ENCODE assay signal across 10 cellular contexts in the genomic region with DNA sequence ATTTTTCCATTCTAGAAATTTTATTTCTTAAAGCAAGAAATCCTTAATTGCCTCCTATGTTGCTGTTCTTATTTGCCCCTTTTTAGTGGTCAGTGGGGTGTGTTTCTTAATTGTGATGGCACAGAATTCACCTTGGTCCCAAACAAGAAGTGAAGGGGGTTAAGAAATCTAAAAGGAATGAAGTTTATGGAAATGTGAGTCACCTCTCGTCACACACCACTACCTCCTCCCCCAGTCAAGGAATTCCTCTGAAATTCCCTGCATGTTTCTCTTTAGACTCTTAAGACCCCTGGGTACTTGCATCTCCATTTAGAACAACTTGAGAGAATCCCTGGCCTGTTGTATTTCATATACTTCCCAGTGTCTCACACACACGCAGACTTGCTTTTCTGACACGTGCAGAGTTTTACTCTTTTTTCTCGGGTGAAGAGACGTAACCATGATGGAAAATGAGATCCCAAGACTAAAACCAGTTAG.
DNase-seq lines count a peak whose midpoint lies in the region; ATAC-seq and TF ChIP-seq lines count a peak whose summit lies in the region.
"Had no signal": no experiment of that assay in that cellular context is flagged by ENCODE, and none has a peak within 500 bp of the region (broad histone marks: within the 10 kb centered on the region; RNA-seq: fewer than 3 reads in every experiment).

No MANE protein-coding gene starts in this region.

- no peak overlapping the region for H3K4me3 Mint-ChIP-seq in progenitor cell of endocrine pancreas (ENCODE audit: low read depth)

- no peaks in the 10 kb centered on the region for H3K36me3 Mint-ChIP-seq in progenitor cell of endocrine pancreas (ENCODE audit: insufficient read depth)

- TF ChIP-seq CTCF in fibroblast of lung (conservative IDR thresholded peaks at IDR 0.05 in 1 of 2, IDR thresholded peaks at IDR 0.05 in 1 of 2; ENCODE audit: low read depth in 1 of 2, low read length in 2 of 2) (no peak), sigmoid colon (IDR thresholded peaks at IDR 0.05) (no peak), progenitor cell of endocrine pancreas (IDR thresholded peaks at IDR 0.05; ENCODE audit: unreplicated experiment) (no peak)

- H3K27ac ChIP-seq in SJCRH30 (peak overlapping the region; percentile 8; the same call in 1 of the 2 replicates), fibroblast of lung (ENCODE audit: insufficient read depth, low read length) (peak overlapping the region; percentile 68), sigmoid colon (peak overlapping the region in 3 of 4 donors; percentile 26 to 62 (median 61))

- DNase-seq in H4 (ENCODE audit: low spot score): peak; percentile 63
- no peak for DNase-seq in SJCRH30
- peak in 1 of 2 donors; percentile 97 for DNase-seq in fibroblast of lung (ENCODE audit: low read depth in 2 of 2)
- DNase-seq in sigmoid colon: no peak
- DNase-seq in OCI-M2 (lab: John Stamatoyannopoulos, UW; ENCODE audit: unreplicated experiment): no peak
- no peak for DNase-seq in progenitor cell of endocrine pancreas (ENCODE audit: low spot score, unreplicated experiment)
- DNase-seq: effector CD8-positive, alpha-beta T cell; NCI-H2081; SHP77 treated with DMSO at 0.1 percent for 48 hours had no signal

- H3K4me1 ChIP-seq in SJCRH30 (peaks cover 6% of the 10 kb centered on the region), fibroblast of lung (ENCODE audit: control insufficient read depth, extremely low read depth, insufficient read depth, low read length) (peaks cover 31% of the 10 kb centered on the region), sigmoid colon (peaks cover 0 to 33% (median 28%) of the 10 kb centered on the region in 4 donors)

- no peak for ATAC-seq in GM19351 (IDR thresholded peaks at IDR 0.05; ENCODE audit: unreplicated experiment)

- H3K4me3 ChIP-seq in SJCRH30 (no peak overlapping the region), fibroblast of lung (replicated peaks in 1 of 4; ENCODE audit: control extremely low read depth in 1 of 4, insufficient read depth in 1 of 4, low read depth in 3 of 4, low read length in 4 of 4) (no peak overlapping the region), sigmoid colon (no peak overlapping the region)

- H3K27me3 Mint-ChIP-seq in progenitor cell of endocrine pancreas: no peaks in the 10 kb centered on the region

- H4K20me1 ChIP-seq in fibroblast of lung (ENCODE audit: control insufficient read depth, extremely low read depth, insufficient read depth, low read length): no peaks in the 10 kb centered on the region

- no peaks in the 10 kb centered on the region for H3K27me3 ChIP-seq in SJCRH30
- H3K27me3 ChIP-seq in fibroblast of lung (ENCODE audit: control insufficient read depth, insufficient read depth, low read length): no peaks in the 10 kb centered on the region
- H3K27me3 ChIP-seq in sigmoid colon: no peaks in the 10 kb centered on the region

- H3K27ac Mint-ChIP-seq in progenitor cell of endocrine pancreas: no peak overlapping the region

- H3K4me1 Mint-ChIP-seq in progenitor cell of endocrine pancreas (ENCODE audit: low read depth): peaks cover 14% of the 10 kb centered on the region

- TF ChIP-seq POLR2A in sigmoid colon (IDR thresholded peaks at IDR 0.05): no peak

- H3K9me3 ChIP-seq in SJCRH30 (replicated peaks): no peaks in the 10 kb centered on the region
- no peaks in the 10 kb centered on the region for H3K9me3 ChIP-seq in fibroblast of lung (ENCODE audit: control insufficient read depth, insufficient read depth, low read depth, low read length)
- no peaks in the 10 kb centered on the region for H3K9me3 ChIP-seq in sigmoid colon

- H3K79me2 ChIP-seq in fibroblast of lung (ENCODE audit: control insufficient read depth, insufficient read depth, low read length): peaks cover 31% of the 10 kb centered on the region

- H2AFZ ChIP-seq in fibroblast of lung (ENCODE audit: low read length): no peak overlapping the region

- no peak overlapping the region for H3K9ac ChIP-seq in fibroblast of lung (ENCODE audit: insufficient read depth, low read length)

- H3K4me2 ChIP-seq in fibroblast of lung (ENCODE audit: extremely low read depth, insufficient read depth, low read length): peak overlapping the region; percentile 30

- 86 to 87% methylated on average over 5 of the region's 5 CpGs for WGBS in sigmoid colon, 2 donors

- H3K9me3 Mint-ChIP-seq in progenitor cell of endocrine pancreas (ENCODE audit: low read depth): peaks cover 9% of the 10 kb centered on the region

- intact Hi-C loops in sigmoid colon (cut with DNase I): no loop called here

- TF ChIP-seq EP300 in sigmoid colon (IDR thresholded peaks at IDR 0.05): no peak

- H3K36me3 ChIP-seq in SJCRH30 (no peaks in the 10 kb centered on the region), fibroblast of lung (ENCODE audit: control insufficient read depth, insufficient read depth, low read length) (no peaks in the 10 kb centered on the region), sigmoid colon (no peaks in the 10 kb centered on the region)

Comparison
In these comparisons a context has a peak if more than half of its experiments do, and no peak if none do; other contexts are left out.
1. H3K27ac ChIP-seq: peak in every context shown above with its lines; median percentile 68 in fibroblast of lung; 61 in sigmoid colon; 8 in SJCRH30.